1 cellular context compared by ENCODE assay signal in genomic region chr3:112086018-112086854, GRCh38.
A peak's percentile ranks its signal among the peaks of the same experiment; 100 is the strongest.
TF ChIP-seq lines count a peak whose summit lies in the region.

Gene C3orf52, plus strand, starts transcription at chr3:112086389. Its CDS starts 19 bp downstream, at chr3:112086408.

TF ChIP-seq in HepG2, 621 proteins besides CTCF, POLR2A, EP300 and RAD21 (continued from another document and continues in another):
- TF ChIP-seq STAT6 (CRISPR knock-in tag; IDR thresholded peaks at IDR 0.05; ENCODE audit: borderline replicate concordance) (no peak), ZNF546 (CRISPR knock-in tag; conservative IDR thresholded peaks at IDR 0.05) (peak; percentile 86; the same call in 1 of the 2 replicates), NR2F6 (IDR thresholded peaks at IDR 0.05) (no peak), NR2F6 (CRISPR knock-in tag; IDR thresholded peaks at IDR 0.05) (no peak), MED8 (CRISPR knock-in tag; IDR thresholded peaks at IDR 0.05; ENCODE audit: insufficient replicate concordance) (no peak), ZSCAN20 (CRISPR knock-in tag; IDR thresholded peaks at IDR 0.05; ENCODE audit: borderline replicate concordance) (no peak), SATB2 (CRISPR knock-in tag; IDR thresholded peaks at IDR 0.05) (no peak), TRAFD1 (CRISPR knock-in tag; IDR thresholded peaks at IDR 0.05; ENCODE audit: borderline replicate concordance) (no peak), ZNF746 (CRISPR knock-in tag; IDR thresholded peaks at IDR 0.05) (no peak), NKX3-1 (CRISPR knock-in tag; IDR thresholded peaks at IDR 0.05) (no peak), ZNF230 (CRISPR knock-in tag; IDR thresholded peaks at IDR 0.05) (peak; percentile 53; the same call in 1 of the 2 replicates), TEAD3 (CRISPR knock-in tag; optimal IDR thresholded peaks at IDR 0.05; ENCODE audit: borderline replicate concordance) (peak; percentile 45), SKIL (CRISPR knock-in tag; IDR thresholded peaks at IDR 0.05; ENCODE audit: borderline replicate concordance) (no peak; the same call in 1 of the 2 replicates), NFE2 (CRISPR knock-in tag; IDR thresholded peaks at IDR 0.05) (no peak), ATF6 (CRISPR knock-in tag; conservative IDR thresholded peaks at IDR 0.05) (no peak), JDP2 (CRISPR knock-in tag; IDR thresholded peaks at IDR 0.05; ENCODE audit: borderline replicate concordance) (no peak), MIXL1 (CRISPR knock-in tag; IDR thresholded peaks at IDR 0.05) (no peak), NFAT5 (CRISPR knock-in tag; IDR thresholded peaks at IDR 0.05) (peak; percentile 75; the same call in 1 of the 2 replicates), KLF11 (CRISPR knock-in tag; IDR thresholded peaks at IDR 0.05) (no peak), PLSCR1 (CRISPR knock-in tag; IDR thresholded peaks at IDR 0.05; ENCODE audit: borderline replicate concordance) (no peak), ZNF33B (CRISPR knock-in tag; IDR thresholded peaks at IDR 0.05) (no peak), ZNF788 (CRISPR knock-in tag; IDR thresholded peaks at IDR 0.05; ENCODE audit: borderline replicate concordance) (peak; percentile 63; the same call in 1 of the 2 replicates), CENPBD1 (CRISPR knock-in tag; IDR thresholded peaks at IDR 0.05; ENCODE audit: borderline replicate concordance, low read depth) (no peak), ZNF143 (CRISPR knock-in tag; IDR thresholded peaks at IDR 0.05) (no peak), GABPB1 (CRISPR knock-in tag; IDR thresholded peaks at IDR 0.05) (peak; percentile 74), ZNF501 (CRISPR knock-in tag; IDR thresholded peaks at IDR 0.05) (peak; percentile 81), ARID4A (CRISPR knock-in tag; IDR thresholded peaks at IDR 0.05; ENCODE audit: borderline replicate concordance) (peak; percentile 52; the same call in 1 of the 2 replicates), ZUFSP (CRISPR knock-in tag; IDR thresholded peaks at IDR 0.05; ENCODE audit: borderline replicate concordance) (no peak), THAP8 (CRISPR knock-in tag; IDR thresholded peaks at IDR 0.05; ENCODE audit: borderline replicate concordance) (peak; percentile 66; the same call in 1 of the 2 replicates), SRF (IDR thresholded peaks at IDR 0.05; ENCODE audit: low read depth, low read length) (no peak), SMARCE1 (IDR thresholded peaks at IDR 0.05; ENCODE audit: borderline replicate concordance) (no peak), NR0B2 (CRISPR knock-in tag; IDR thresholded peaks at IDR 0.05) (no peak; the same call in 1 of the 2 replicates), THAP11 (CRISPR knock-in tag; IDR thresholded peaks at IDR 0.05) (no peak), TAF1 (CRISPR knock-in tag; IDR thresholded peaks at IDR 0.05) (peak; percentile 62)
